Comparison of ENCODE assay signal across 12 cellular contexts in the genomic region with DNA sequence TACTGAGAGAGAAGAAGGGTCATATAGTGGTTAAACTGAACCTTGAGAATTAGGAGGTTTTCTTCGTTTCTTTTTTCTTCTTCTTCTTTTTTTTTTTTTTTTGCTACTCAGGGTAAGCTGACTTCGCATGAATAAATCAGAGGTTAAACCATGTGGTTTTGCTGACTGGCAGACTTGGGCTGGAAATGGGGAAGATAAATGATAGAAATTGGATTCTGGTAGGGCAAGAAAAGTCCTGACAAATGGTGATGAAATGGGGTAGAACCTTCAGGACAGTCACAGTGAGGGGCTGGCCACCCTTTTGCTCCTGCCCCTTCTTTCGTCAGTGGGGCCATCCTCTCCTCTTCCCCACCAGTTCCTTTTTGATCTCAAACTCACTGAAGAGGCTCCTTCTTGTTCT. TPM values are rescaled to one million over a fixed set of nuclear protein-coding genes. Genes with fewer than 3 reads are reported as not detected.
DNase-seq lines count a peak whose midpoint lies in the region; ATAC-seq and TF ChIP-seq lines count a peak whose summit lies in the region.
"Had no signal": no experiment of that assay in that cellular context is flagged by ENCODE, and none has a peak within 500 bp of the region (broad histone marks: within the 10 kb centered on the region; RNA-seq: fewer than 3 reads in every experiment).

No MANE protein-coding gene starts in this region.

- no peaks in the 10 kb centered on the region for H3K27me3 Mint-ChIP-seq in CD14-positive monocyte (ENCODE audit: low read depth in 3 of 3)
- peaks cover 35% of the 10 kb centered on the region for H3K27me3 Mint-ChIP-seq in activated T-helper 2 cell treated with anti-CD3 and anti-CD28 coated beads, Interferon-gamma antibody, Interleukin-2, Interleukin-4, amounts not matched to agents 10 μg/mL and 5 μg/mL and 100 μg/mL, durations not matched to agents 14 hours and 24 hours and 36 hours (ENCODE audit: low read depth)
- peaks cover 18 to 52% (median 39%) of the 10 kb centered on the region in 5 donors for H3K27me3 Mint-ChIP-seq in naive thymus-derived CD4-positive, alpha-beta T cell

- no peaks in the 10 kb centered on the region for H3K27me3 ChIP-seq in Karpas-422 (ENCODE audit: low read length)
- peaks cover 0 to 4% of the 10 kb centered on the region in 2 donors for H3K27me3 ChIP-seq in naive thymus-derived CD4-positive, alpha-beta T cell (ENCODE audit: control insufficient read depth in 2 of 2, insufficient read depth in 2 of 2, low read length in 2 of 2)

- no peaks in the 10 kb centered on the region for H4K20me1 ChIP-seq in Karpas-422 (ENCODE audit: insufficient read depth, low read depth, low read length)

- no peaks in the 10 kb centered on the region for H3K9me2 ChIP-seq in Karpas-422 (replicated peaks; ENCODE audit: insufficient read depth, low read length)

- CTCF ChIA-PET in naive thymus-derived CD4-positive, alpha-beta T cell (lab: Charles Lee) = no interaction called here

- TF ChIP-seq CTCF in CD14-positive monocyte (IDR thresholded peaks at IDR 0.05) = no peak

- 0 out of 2 replicates have a peak overlapping the region, but pooled peaks have one; percentile 7 for H2AFZ ChIP-seq in Karpas-422 (ENCODE audit: low read length)

- peak overlapping the region; percentile 93 to 98 (median 97) for H3K27ac Mint-ChIP-seq in CD14-positive monocyte
- no peak overlapping the region for H3K27ac Mint-ChIP-seq in activated T-helper 2 cell treated with anti-CD3 and anti-CD28 coated beads, Interferon-gamma antibody, Interleukin-2, Interleukin-4, amounts not matched to agents 10 μg/mL and 5 μg/mL and 100 μg/mL, durations not matched to agents 14 hours and 24 hours and 36 hours
- no peak overlapping the region for H3K27ac Mint-ChIP-seq in naive thymus-derived CD4-positive, alpha-beta T cell

- peak; percentile 69 for DNase-seq in CD14-positive monocyte (ENCODE audit: low spot score)
- no peak for DNase-seq in Karpas-422
- no peak for DNase-seq in activated T-helper 2 cell treated with anti-CD3 and anti-CD28 coated beads, Interferon-gamma antibody, Interleukin-2, Interleukin-4, amounts not matched to agents 10 μg/mL and 5 μg/mL and 100 μg/mL, durations not matched to agents 14 hours and 24 hours and 36 hours (ENCODE audit: low spot score)
- no peak for DNase-seq in naive thymus-derived CD4-positive, alpha-beta T cell
- no peak for DNase-seq in NCI-H345 (lab: John Stamatoyannopoulos, UW)
- no peak for DNase-seq in COLO668 (lab: John Stamatoyannopoulos, UW; ENCODE audit: unreplicated experiment)
- DNase-seq in stimulated activated CD4-positive, alpha-beta T cell treated with anti-CD3 and anti-CD28 coated beads, Interleukin-2, amount 100 ng/mL, for 24 hours = no peak
- DNase-seq: DMS79 treated with DMSO at 0.1 percent for 48 hours, NCI-H2171, psoas muscle had no signal

- POLR2A ChIA-PET in naive thymus-derived CD4-positive, alpha-beta T cell (lab: Charles Lee) = no interaction called here

- peaks cover 44% of the 10 kb centered on the region for H3K4me1 Mint-ChIP-seq in CD14-positive monocyte
- H3K4me1 Mint-ChIP-seq in activated T-helper 2 cell treated with anti-CD3 and anti-CD28 coated beads, Interferon-gamma antibody, Interleukin-2, Interleukin-4, amounts not matched to agents 10 μg/mL and 5 μg/mL and 100 μg/mL, durations not matched to agents 14 hours and 24 hours and 36 hours (ENCODE audit: low read depth) = peaks cover 18% of the 10 kb centered on the region
- H3K4me1 Mint-ChIP-seq in naive thymus-derived CD4-positive, alpha-beta T cell = peaks cover 7 to 21% (median 17%) of the 10 kb centered on the region in 7 donors

- no peaks in the 10 kb centered on the region for H3K9me3 ChIP-seq in Karpas-422 (ENCODE audit: low read length)
- no peaks in the 10 kb centered on the region for H3K9me3 ChIP-seq in naive thymus-derived CD4-positive, alpha-beta T cell (ENCODE audit: control insufficient read depth in 2 of 3, low read length in 3 of 3)

- ATAC-seq in naive thymus-derived CD4-positive, alpha-beta T cell = peak; percentile 50
- ATAC-seq in HG03565 (IDR thresholded peaks at IDR 0.05; ENCODE audit: unreplicated experiment) = no peak
- ATAC-seq: activated CD4-positive, CD25-positive, alpha-beta regulatory T cell treated with anti-CD3 and anti-CD28 coated beads, Interleukin-2, amount 50 U/mL, for 24 hours; psoas muscle had no signal

- H3K27ac ChIP-seq in Karpas-422 (ENCODE audit: low read length) = 0 out of 2 replicates have a peak overlapping the region, but pooled peaks have one; percentile 3
- no peak overlapping the region for H3K27ac ChIP-seq in naive thymus-derived CD4-positive, alpha-beta T cell (ENCODE audit: low read depth, low read length)

- peaks cover 39% of the 10 kb centered on the region for H3K4me1 ChIP-seq in Karpas-422 (ENCODE audit: low read length)
- H3K4me1 ChIP-seq in naive thymus-derived CD4-positive, alpha-beta T cell (ENCODE audit: control insufficient read depth in 2 of 2, insufficient read depth in 2 of 2, low read length in 2 of 2) = peaks cover 5 to 6% of the 10 kb centered on the region in 2 donors
- H3K4me1 ChIP-seq: psoas muscle had no signal

- intact Hi-C loops in CD14-positive monocyte (cut with micrococcal nuclease) = loop anchor here (1.0 to 10.0 kb wide), 6 partner anchors 21 to 93 kb away; partner anchors contain the start of gene WEE1 (in 1 of the 2)
- intact Hi-C loops in activated T-helper 2 cell treated with anti-CD3 and anti-CD28 coated beads, Interferon-gamma antibody, Interleukin-2, Interleukin-4, amounts not matched to agents 10 μg/mL and 5 μg/mL and 100 μg/mL, durations not matched to agents 14 hours and 24 hours and 36 hours (cut with micrococcal nuclease) = loop anchor here (2.0 kb wide), 1 partner anchor 47 kb away; no protein-coding TSS in a partner anchor
- intact Hi-C loops in naive thymus-derived CD4-positive, alpha-beta T cell (cut with micrococcal nuclease) = loop anchor here (5.0 kb wide), 3 partner anchors 85 to 95 kb away; no protein-coding TSS in a partner anchor

- peaks cover 4 to 16% (median 13%) of the 10 kb centered on the region in 7 donors for H3K9me3 Mint-ChIP-seq in CD14-positive monocyte
- H3K9me3 Mint-ChIP-seq in activated T-helper 2 cell treated with anti-CD3 and anti-CD28 coated beads, Interferon-gamma antibody, Interleukin-2, Interleukin-4, amounts not matched to agents 10 μg/mL and 5 μg/mL and 100 μg/mL, durations not matched to agents 14 hours and 24 hours and 36 hours = peaks cover 16% of the 10 kb centered on the region
- H3K9me3 Mint-ChIP-seq in naive thymus-derived CD4-positive, alpha-beta T cell = peaks cover 0 to 25% (median 9%) of the 10 kb centered on the region in 11 donors

- peak overlapping the region; percentile 65 to 96 for H3K4me3 Mint-ChIP-seq in CD14-positive monocyte
- H3K4me3 Mint-ChIP-seq in activated T-helper 2 cell treated with anti-CD3 and anti-CD28 coated beads, Interferon-gamma antibody, Interleukin-2, Interleukin-4, amounts not matched to agents 10 μg/mL and 5 μg/mL and 100 μg/mL, durations not matched to agents 14 hours and 24 hours and 36 hours (ENCODE audit: low read depth) = peak overlapping the region; percentile 40
- H3K4me3 Mint-ChIP-seq in naive thymus-derived CD4-positive, alpha-beta T cell = peak overlapping the region; percentile 2 to 91 (median 66)

- peaks cover 33% of the 10 kb centered on the region for H3K79me2 ChIP-seq in Karpas-422 (ENCODE audit: low read length)

- peak overlapping the region; percentile 79 for H3K4me2 ChIP-seq in Karpas-422 (ENCODE audit: low read depth, low read length, poor library complexity, severe bottlenecking)

- peaks cover 19% of the 10 kb centered on the region for H3K36me3 ChIP-seq in Karpas-422 (ENCODE audit: insufficient read depth, low read length)
- no peaks in the 10 kb centered on the region for H3K36me3 ChIP-seq in naive thymus-derived CD4-positive, alpha-beta T cell (ENCODE audit: control insufficient read depth in 2 of 3, insufficient read depth in 3 of 3, low read length in 3 of 3)

- peaks cover 10 to 15% of the 10 kb centered on the region in 2 donors for H3K36me3 Mint-ChIP-seq in CD14-positive monocyte
- peaks cover 17% of the 10 kb centered on the region for H3K36me3 Mint-ChIP-seq in activated T-helper 2 cell treated with anti-CD3 and anti-CD28 coated beads, Interferon-gamma antibody, Interleukin-2, Interleukin-4, amounts not matched to agents 10 μg/mL and 5 μg/mL and 100 μg/mL, durations not matched to agents 14 hours and 24 hours and 36 hours (ENCODE audit: low read depth)
- peaks cover 0 to 17% (median 3%) of the 10 kb centered on the region in 5 donors for H3K36me3 Mint-ChIP-seq in naive thymus-derived CD4-positive, alpha-beta T cell

- peak overlapping the region; percentile 92; the same call in 1 of the 2 replicates for H3K4me3 ChIP-seq in Karpas-422 (ENCODE audit: low read length)
- H3K4me3 ChIP-seq in naive thymus-derived CD4-positive, alpha-beta T cell (ENCODE audit: low read length) = no peak overlapping the region

- H3K9ac ChIP-seq in Karpas-422 (ENCODE audit: low read length) = peak overlapping the region; percentile 90; the same call in 1 of the 2 replicates

RNA-seq across cellular contexts. Expression of gene SWAP70, which starts 1.6 kb away (rescaled TPM):
- 10 to 100 TPM; 13.8 to 26.4 TPM for polyA plus RNA-seq in CD14-positive monocyte
- 77.0 and 82.4 TPM in 2 replicates for total RNA-seq in Karpas-422 (2014; rRNA removed; shearing (Covaris generic); ENCODE audit: low replicate concordance)
- 8.4 and 11.8 TPM in 2 replicates for total RNA-seq in activated T-helper 2 cell treated with anti-CD3 and anti-CD28 coated beads, Interferon-gamma antibody, Interleukin-2, Interleukin-4, amounts not matched to agents 10 μg/mL and 5 μg/mL and 100 μg/mL, durations not matched to agents 14 hours and 24 hours and 36 hours
- total RNA-seq in naive thymus-derived CD4-positive, alpha-beta T cell = 10 to 100 TPM in 1 of 5 experiments, 1 to 10 TPM in 4; 4.2 to 15.6 (median 7.0) TPM
- 1 to 10 TPM; 2.3 to 3.4 TPM for polyA plus RNA-seq in naive thymus-derived CD4-positive, alpha-beta T cell

Comparison
In these comparisons a context has a peak if more than half of its experiments do, and no peak if none do; other contexts are left out.
1. H3K27ac Mint-ChIP-seq: peak in CD14-positive monocyte (7 of 7); none in activated T-helper 2 cell treated with anti-CD3 and anti-CD28 coated beads, Interferon-gamma antibody, Interleukin-2, Interleukin-4, amounts not matched to agents 10 μg/mL and 5 μg/mL and 100 μg/mL, durations not matched to agents 14 hours and 24 hours and 36 hours (single experiment) and naive thymus-derived CD4-positive, alpha-beta T cell (0 of 9).
2. Peak in every context shown above with its lines, with median percentiles within 50 percentile points of each other: H3K4me3 Mint-ChIP-seq.